Comparison of ENCODE assay signal across 7 cellular contexts in genomic region chr22:35471481-35472035, GRCh38.
A peak's percentile ranks its signal among the peaks of the same experiment; 100 is the strongest.
DNase-seq lines count a peak whose midpoint lies in the region; ATAC-seq, FAIRE-seq and TF ChIP-seq lines count a peak whose summit lies in the region.
"Not testable (repeated sequence)": the region's sequence is repeated elsewhere in the genome, so short reads cannot be mapped to it uniquely, and the experiment has no call there.

No MANE protein-coding gene starts in this region.

- not testable (repeated sequence) for FAIRE-seq in astrocyte (lab: Jason Lieb, UNC)
- FAIRE-seq in endothelial cell of umbilical vein (lab: Jason Lieb, UNC): peak; percentile 92

- peaks cover 13% of the 10 kb centered on the region for H3K4me1 Mint-ChIP-seq in astrocyte (ENCODE audit: low read depth, unreplicated experiment)

- not testable (repeated sequence) for H3K36me3 ChIP-seq in HCT116 (ENCODE audit: control insufficient read depth in 1 of 2, insufficient read depth in 2 of 2, low read length in 2 of 2); astrocyte (ENCODE audit: insufficient read depth, low read length); endothelial cell of umbilical vein (ENCODE audit: control insufficient read depth in 2 of 2, extremely low read depth in 1 of 2, insufficient read depth in 2 of 2, low read length in 2 of 2); left ventricle myocardium inferior; mesendoderm (ENCODE audit: control insufficient read depth, insufficient read depth, low read length); parathyroid adenoma (ENCODE audit: control insufficient read depth, insufficient read depth, low read length)

- H3K27me3 Mint-ChIP-seq in astrocyte (ENCODE audit: low read depth, unreplicated experiment): not testable (repeated sequence)

- dilution Hi-C loops in endothelial cell of umbilical vein (cut with MboI; ENCODE audit: extremely low pct_ligation_motif_present, low sequenced_read_pairs): not testable (repeated sequence)

- H3K4ac ChIP-seq in mesendoderm (ENCODE audit: low read depth, low read length): not testable (repeated sequence)

- not testable (repeated sequence) for H3K27ac ChIP-seq in HCT116 (ENCODE audit: low read depth, low read length); mesendoderm (ENCODE audit: low read depth, low read length)
- H3K27ac ChIP-seq in astrocyte (ENCODE audit: low read depth, low read length): peak overlapping the region; percentile 38
- H3K27ac ChIP-seq in endothelial cell of umbilical vein (ENCODE audit: insufficient read depth, low read depth, low read length): peak overlapping the region; percentile 77
- H3K27ac ChIP-seq in left ventricle myocardium inferior (replicated peaks): peak overlapping the region; percentile 89
- H3K27ac ChIP-seq in parathyroid adenoma: peak overlapping the region; percentile 39

- TF ChIP-seq POLR2A in HCT116 (IDR thresholded peaks at IDR 0.05; ENCODE audit: borderline replicate concordance, extremely low read depth, insufficient read depth, insufficient read length); endothelial cell of umbilical vein (IDR thresholded peaks at IDR 0.05; ENCODE audit: low read depth, low read length): not testable (repeated sequence)

- not testable (repeated sequence) for H3K9me2 ChIP-seq in HCT116 (ENCODE audit: insufficient read depth)

- POLR2A ChIA-PET in HCT116 (lab: Charles Lee); endothelial cell of umbilical vein (lab: Charles Lee): not testable (repeated sequence)

- H3K56ac ChIP-seq in mesendoderm (ENCODE audit: low read length): not testable (repeated sequence)

- not testable (repeated sequence) for H3K9ac ChIP-seq in HCT116 (ENCODE audit: low read length); endothelial cell of umbilical vein (replicated peaks; ENCODE audit: extremely low read depth, insufficient read depth, low read length); mesendoderm (ENCODE audit: low read length); parathyroid adenoma
- peak overlapping the region; percentile 37 for H3K9ac ChIP-seq in astrocyte (ENCODE audit: low read length)

- H3K23ac ChIP-seq in mesendoderm (ENCODE audit: low read length): not testable (repeated sequence)

- H3K4me2 ChIP-seq in HCT116 (ENCODE audit: low read length) (0 out of 2 replicates have a peak overlapping the region, but pooled peaks have one; percentile 23), astrocyte (ENCODE audit: low read length) (peak overlapping the region; percentile 71), endothelial cell of umbilical vein (ENCODE audit: insufficient read depth, low read length) (peak overlapping the region; percentile 41)
- H3K4me2 ChIP-seq in mesendoderm (ENCODE audit: low read length); parathyroid adenoma (ENCODE audit: low read length): not testable (repeated sequence)

- H3K4me1 ChIP-seq in HCT116 (ENCODE audit: control insufficient read depth in 1 of 2, insufficient read depth in 2 of 2, low read length in 2 of 2): peaks cover 0 to 16% of the 10 kb centered on the region in 2 experiments; a peak in 2 of 4 replicates
- H3K4me1 ChIP-seq in astrocyte (ENCODE audit: insufficient read depth, low read length): peaks cover 14% of the 10 kb centered on the region
- H3K4me1 ChIP-seq in endothelial cell of umbilical vein (ENCODE audit: control insufficient read depth, extremely low read depth, insufficient read depth, low read length): peaks cover 27% of the 10 kb centered on the region
- peaks cover 27% of the 10 kb centered on the region for H3K4me1 ChIP-seq in left ventricle myocardium inferior
- H3K4me1 ChIP-seq in mesendoderm (ENCODE audit: control insufficient read depth, low read depth, low read length); parathyroid adenoma: not testable (repeated sequence)

- DNase-seq in HCT116 (ENCODE audit: low read depth, low spot score); left ventricle myocardium inferior: not testable (repeated sequence)
- DNase-seq in NCI-H226 (peak; percentile 17), astrocyte (ENCODE audit: low read depth) (peak; percentile 17), endothelial cell of umbilical vein (ENCODE audit: low read depth, low spot score) (peak; percentile 56), mesendoderm (peak; percentile 29)

- not testable (repeated sequence) for H4K8ac ChIP-seq in mesendoderm (ENCODE audit: low read depth, low read length)

- H3K27ac Mint-ChIP-seq in astrocyte (ENCODE audit: unreplicated experiment): peak overlapping the region; percentile 84

- intact Hi-C loops in HCT116 (cut with micrococcal nuclease); left ventricle myocardium inferior (cut with micrococcal nuclease): not testable (repeated sequence)
- intact Hi-C loops in endothelial cell of umbilical vein (cut with micrococcal nuclease): loop anchor here (5.0 kb wide), 1 partner anchor 71 kb away; the partner anchor contains the start of gene RASD2

- WGBS in mesendoderm (ENCODE audit: extremely low coverage, insufficient coverage, low lambda C conversion rate): no CpG with 5 or more reads among the region's 5 CpGs

- not testable (repeated sequence) for H4K5ac ChIP-seq in mesendoderm (ENCODE audit: low read length)

- TF ChIP-seq RAD21 in HCT116 (IDR thresholded peaks at IDR 0.05; ENCODE audit: low read depth): not testable (repeated sequence)

- H2BK120ac ChIP-seq in mesendoderm (ENCODE audit: low read depth, low read length): not testable (repeated sequence)

- H3K27me3 ChIP-seq in HCT116 (ENCODE audit: insufficient read depth, low read length); astrocyte (ENCODE audit: insufficient read depth, low read length); endothelial cell of umbilical vein (ENCODE audit: control insufficient read depth in 2 of 2, insufficient read depth in 2 of 2, low read length in 2 of 2); left ventricle myocardium inferior (ENCODE audit: low read depth); mesendoderm (ENCODE audit: insufficient read depth, low read length, poor library complexity); parathyroid adenoma (ENCODE audit: control insufficient read depth, insufficient read depth, low read length): not testable (repeated sequence)

- not testable (repeated sequence) for H2BK15ac ChIP-seq in mesendoderm (replicated peaks; ENCODE audit: low read depth)

- H2AFZ ChIP-seq in HCT116 (ENCODE audit: low read depth, low read length, poor library complexity, severe bottlenecking); astrocyte (ENCODE audit: low read depth, low read length); endothelial cell of umbilical vein (ENCODE audit: low read depth, low read length); parathyroid adenoma: not testable (repeated sequence)

- not testable (repeated sequence) for H3K79me1 ChIP-seq in mesendoderm (ENCODE audit: low read length)

- not testable (repeated sequence) for H3K9me3 ChIP-seq in HCT116 (ENCODE audit: control insufficient read depth in 1 of 2, insufficient read depth in 1 of 2, low read depth in 1 of 2, low read length in 2 of 2); astrocyte (ENCODE audit: insufficient read depth, low read depth, low read length); endothelial cell of umbilical vein (replicated peaks; ENCODE audit: control insufficient read depth, insufficient read depth, low read length); left ventricle myocardium inferior (replicated peaks); parathyroid adenoma (ENCODE audit: control insufficient read depth, low read length)

- not testable (repeated sequence) for H2AK5ac ChIP-seq in mesendoderm (ENCODE audit: low read length)

- not testable (repeated sequence) for H3K36me3 Mint-ChIP-seq in astrocyte (ENCODE audit: low read depth, unreplicated experiment)

- H3K4me3 Mint-ChIP-seq in astrocyte (ENCODE audit: unreplicated experiment): not testable (repeated sequence)

- ATAC-seq in HCT116: not testable (repeated sequence)

- not testable (repeated sequence) for H4K20me1 ChIP-seq in HCT116 (ENCODE audit: insufficient read depth); astrocyte (ENCODE audit: insufficient read depth, low read length); endothelial cell of umbilical vein (replicated peaks; ENCODE audit: control insufficient read depth, extremely low read depth, insufficient read depth, low read length)

- BruUV-seq in HCT116 (replicated peaks; lab: Mats Ljungman, UMichigan): not testable (repeated sequence)
- TSS peak; percentile 69 for BruUV-seq in endothelial cell of umbilical vein (replicated peaks; lab: Mats Ljungman, UMichigan)

- peaks cover 12% of the 10 kb centered on the region for H3K9me3 Mint-ChIP-seq in astrocyte (ENCODE audit: unreplicated experiment)

- RAD21 ChIA-PET in HCT116 (lab: Charles Lee; ENCODE audit: low non-redundant PET in 1 of 2, low total read pairs in 2 of 2, uncharacterized antibody in 2 of 2, unreplicated experiment in 2 of 2): not testable (repeated sequence)

- not testable (repeated sequence) for H3K9me1 ChIP-seq in endothelial cell of umbilical vein (replicated peaks; ENCODE audit: control insufficient read depth, extremely low read depth, insufficient read depth, low read length)

- CTCF ChIA-PET in HCT116 (lab: Charles Lee) (interaction anchor here (1.0 kb wide), 2 partner anchors 41 to 594 kb away, joined by 3 read pairs; no protein-coding TSS in a partner anchor), endothelial cell of umbilical vein (lab: Charles Lee) (interaction anchor here (0.8 to 1.6 kb wide), 10 partner anchors 9 to 111 kb away, joined by 3 to 7 read pairs (median 4); no protein-coding TSS in a partner anchor)

- H3K18ac ChIP-seq in mesendoderm (ENCODE audit: low read length): not testable (repeated sequence)

- not testable (repeated sequence) for H3K4me3 ChIP-seq in HCT116 (replicated peaks in 1 of 2; ENCODE audit: low read depth in 1 of 2, low read length in 2 of 2); astrocyte (ENCODE audit: insufficient read depth, low read depth, low read length); endothelial cell of umbilical vein (replicated peaks in 1 of 3; ENCODE audit: insufficient read depth in 1 of 3, low read depth in 1 of 3, low read length in 3 of 3); left ventricle myocardium inferior; mesendoderm (ENCODE audit: low read length); parathyroid adenoma (ENCODE audit: low read depth, low read length)

- H3K79me2 ChIP-seq in HCT116 (ENCODE audit: insufficient read depth, low read length); astrocyte (ENCODE audit: insufficient read depth, low read length); endothelial cell of umbilical vein (ENCODE audit: control insufficient read depth, insufficient read depth, low read length); mesendoderm (ENCODE audit: control insufficient read depth, insufficient read depth, low read length); parathyroid adenoma: not testable (repeated sequence)

- H2BK5ac ChIP-seq in mesendoderm (ENCODE audit: low read length): not testable (repeated sequence)

- TF ChIP-seq CTCF in HCT116 (IDR thresholded peaks at IDR 0.05 in 2 of 3, conservative IDR thresholded peaks at IDR 0.05 in 1 of 3; ENCODE audit: borderline replicate concordance in 1 of 3, insufficient read depth in 1 of 3, low read depth in 2 of 3, low read length in 2 of 3); astrocyte (IDR thresholded peaks at IDR 0.05; ENCODE audit: insufficient read depth, low read depth, low read length); endothelial cell of umbilical vein (IDR thresholded peaks at IDR 0.05; ENCODE audit: extremely low read depth in 1 of 2, insufficient read depth in 1 of 2, low read depth in 1 of 2, low read length in 2 of 2); left ventricle myocardium inferior (IDR thresholded peaks at IDR 0.05; ENCODE audit: borderline replicate concordance); parathyroid adenoma (IDR thresholded peaks at IDR 0.05): not testable (repeated sequence)
